In genomic region chr3:32564195-32564594, GRCh38 we compare ENCODE assay signal across 22 cellular contexts.
"Had no signal": no experiment of that assay in that cellular context is flagged by ENCODE, and none has a peak within 500 bp of the region (broad histone marks: within the 10 kb centered on the region; RNA-seq: fewer than 3 reads in every experiment).

No MANE protein-coding gene starts in this region.

- H3K27me3 Mint-ChIP-seq: dendritic cell treated with granulocyte-macrophage colony-stimulating factor and Interleukin-4, amounts not matched to agents 40 ng/mL and 50 ng/mL, for 4 days; effector memory CD8-positive, alpha-beta T cell; stimulated activated memory B cell treated with anti-CD40 and anti-IgM and Interleukin-4, amounts not matched to agents 10 μg/mL and 1 μg/mL and 100 μg/mL, for 72 hours; stimulated activated naive CD8-positive, alpha-beta T cell treated with anti-CD3 and anti-CD28 coated beads, Interleukin-15, Interleukin-2, amounts not matched to agents 100 ng/mL and 50 ng/mL, for 24 hours had no signal

- H3K27ac Mint-ChIP-seq: dendritic cell treated with granulocyte-macrophage colony-stimulating factor and Interleukin-4, amounts not matched to agents 40 ng/mL and 50 ng/mL, for 4 days; effector memory CD8-positive, alpha-beta T cell; nephron progenitor cell; stimulated activated memory B cell treated with anti-CD40 and anti-IgM and Interleukin-4, amounts not matched to agents 10 μg/mL and 1 μg/mL and 100 μg/mL, for 72 hours; stimulated activated naive CD8-positive, alpha-beta T cell treated with anti-CD3 and anti-CD28 coated beads, Interleukin-15, Interleukin-2, amounts not matched to agents 100 ng/mL and 50 ng/mL, for 24 hours had no signal

- DNase-seq: effector memory CD8-positive, alpha-beta T cell; esophagus squamous epithelium; foreskin keratinocyte; immature natural killer cell; kidney; left cardiac atrium; left ventricle myocardium superior; mesenchymal stem cell; midbrain; nephron progenitor cell; small intestine; stimulated activated CD4-positive, alpha-beta T cell treated with anti-CD3 and anti-CD28 coated beads, Interleukin-4, amount 100 ng/mL, for 24 hours; testis had no signal

- H3K27me3 ChIP-seq: cardiac muscle cell, esophagus squamous epithelium, foreskin keratinocyte, right atrium auricular region, testis, tibial nerve had no signal

- H3K27ac ChIP-seq: cardiac muscle cell, epithelial cell of prostate, esophagus squamous epithelium, foreskin keratinocyte, parathyroid adenoma, right atrium auricular region, testis, tibial nerve had no signal

- H2AFZ ChIP-seq: parathyroid adenoma had no signal

- H3K4me1 ChIP-seq: parathyroid adenoma, testis had no signal

- H3K9ac ChIP-seq: parathyroid adenoma had no signal

- H3K4me3 ChIP-seq: cardiac muscle cell, esophagus squamous epithelium, lung, right atrium auricular region, testis, tibial nerve had no signal

- H3K4me3 Mint-ChIP-seq: dendritic cell treated with granulocyte-macrophage colony-stimulating factor and Interleukin-4, amounts not matched to agents 40 ng/mL and 50 ng/mL, for 4 days; effector memory CD8-positive, alpha-beta T cell; nephron progenitor cell; stimulated activated memory B cell treated with anti-CD40 and anti-IgM and Interleukin-4, amounts not matched to agents 10 μg/mL and 1 μg/mL and 100 μg/mL, for 72 hours; stimulated activated naive CD8-positive, alpha-beta T cell treated with anti-CD3 and anti-CD28 coated beads, Interleukin-15, Interleukin-2, amounts not matched to agents 100 ng/mL and 50 ng/mL, for 24 hours had no signal

- H3K36me3 Mint-ChIP-seq: immature natural killer cell had no signal

- H3K9me3 Mint-ChIP-seq: dendritic cell treated with granulocyte-macrophage colony-stimulating factor and Interleukin-4, amounts not matched to agents 40 ng/mL and 50 ng/mL, for 4 days; effector memory CD8-positive, alpha-beta T cell; immature natural killer cell; nephron progenitor cell; stimulated activated memory B cell treated with anti-CD40 and anti-IgM and Interleukin-4, amounts not matched to agents 10 μg/mL and 1 μg/mL and 100 μg/mL, for 72 hours; stimulated activated naive CD8-positive, alpha-beta T cell treated with anti-CD3 and anti-CD28 coated beads, Interleukin-15, Interleukin-2, amounts not matched to agents 100 ng/mL and 50 ng/mL, for 24 hours had no signal

- H3K9me3 ChIP-seq: esophagus squamous epithelium, right atrium auricular region, testis, tibial nerve had no signal
